Comparison of ENCODE assay signal across 1 cellular context in the genomic region with DNA sequence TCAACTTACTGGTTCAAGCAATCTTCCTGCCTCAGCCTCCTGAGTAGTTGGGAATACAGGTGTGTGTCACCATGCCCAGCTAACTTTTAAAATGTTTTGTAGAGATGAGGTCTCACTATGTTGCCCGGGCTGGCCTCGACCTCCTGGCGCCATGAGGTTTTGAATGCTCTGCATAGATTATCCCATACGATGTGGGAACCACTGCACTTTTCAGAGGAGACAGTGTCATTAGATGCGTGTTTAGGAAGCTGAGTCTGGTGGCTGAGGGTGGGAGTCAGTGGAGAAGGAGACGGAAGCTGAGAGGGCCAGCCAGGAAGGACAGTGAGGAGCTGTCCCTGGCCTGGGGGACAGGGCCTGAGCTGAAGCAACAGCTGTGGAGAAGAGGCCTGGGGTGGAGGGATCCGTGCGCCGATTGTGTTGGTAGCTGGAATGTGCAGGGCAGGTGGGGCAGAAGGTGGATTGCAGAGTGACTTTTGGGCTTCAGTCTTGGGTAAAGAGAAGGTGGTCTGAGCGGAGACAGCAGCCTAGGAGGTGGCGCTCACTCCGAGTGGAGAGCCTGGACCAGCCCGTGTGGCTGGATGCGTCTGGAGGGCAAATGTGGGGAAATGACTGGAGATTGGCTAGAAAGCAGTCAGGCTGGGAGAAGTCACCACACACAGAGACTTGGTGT.
TF ChIP-seq lines count a peak whose summit lies in the region.

No MANE protein-coding gene starts in this region.

TF ChIP-seq in WTC11, 78 proteins besides CTCF, POLR2A, EP300 and RAD21 (continued from another document):
- TF ChIP-seq, protein P1, sequence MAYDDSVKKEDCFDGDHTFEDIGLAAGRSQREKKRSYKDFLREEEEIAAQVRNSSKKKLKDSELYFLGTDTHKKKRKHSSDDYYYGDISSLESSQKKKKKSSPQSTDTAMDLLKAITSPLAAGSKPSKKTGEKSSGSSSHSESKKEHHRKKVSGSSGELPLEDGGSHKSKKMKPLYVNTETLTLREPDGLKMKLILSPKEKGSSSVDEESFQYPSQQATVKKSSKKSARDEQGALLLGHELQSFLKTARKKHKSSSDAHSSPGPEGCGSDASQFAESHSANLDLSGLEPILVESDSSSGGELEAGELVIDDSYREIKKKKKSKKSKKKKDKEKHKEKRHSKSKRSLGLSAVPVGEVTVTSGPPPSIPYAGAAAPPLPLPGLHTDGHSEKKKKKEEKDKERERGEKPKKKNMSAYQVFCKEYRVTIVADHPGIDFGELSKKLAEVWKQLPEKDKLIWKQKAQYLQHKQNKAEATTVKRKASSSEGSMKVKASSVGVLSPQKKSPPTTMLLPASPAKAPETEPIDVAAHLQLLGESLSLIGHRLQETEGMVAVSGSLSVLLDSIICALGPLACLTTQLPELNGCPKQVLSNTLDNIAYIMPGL (CRISPR knock-in tag; IDR thresholded peaks at IDR 0.05) = no peak
- TF ChIP-seq NFE2L1 (CRISPR knock-in tag; IDR thresholded peaks at IDR 0.05) (no peak), SMAD4 (CRISPR knock-in tag; IDR thresholded peaks at IDR 0.05) (no peak), SMAD3 (CRISPR knock-in tag; IDR thresholded peaks at IDR 0.05; ENCODE audit: borderline replicate concordance) (no peak), JUN (CRISPR knock-in tag; IDR thresholded peaks at IDR 0.05) (no peak)
- TF ChIP-seq, protein P2, sequence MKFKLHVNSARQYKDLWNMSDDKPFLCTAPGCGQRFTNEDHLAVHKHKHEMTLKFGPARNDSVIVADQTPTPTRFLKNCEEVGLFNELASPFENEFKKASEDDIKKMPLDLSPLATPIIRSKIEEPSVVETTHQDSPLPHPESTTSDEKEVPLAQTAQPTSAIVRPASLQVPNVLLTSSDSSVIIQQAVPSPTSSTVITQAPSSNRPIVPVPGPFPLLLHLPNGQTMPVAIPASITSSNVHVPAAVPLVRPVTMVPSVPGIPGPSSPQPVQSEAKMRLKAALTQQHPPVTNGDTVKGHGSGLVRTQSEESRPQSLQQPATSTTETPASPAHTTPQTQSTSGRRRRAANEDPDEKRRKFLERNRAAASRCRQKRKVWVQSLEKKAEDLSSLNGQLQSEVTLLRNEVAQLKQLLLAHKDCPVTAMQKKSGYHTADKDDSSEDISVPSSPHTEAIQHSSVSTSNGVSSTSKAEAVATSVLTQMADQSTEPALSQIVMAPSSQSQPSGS (CRISPR knock-in tag; IDR thresholded peaks at IDR 0.05; ENCODE audit: borderline replicate concordance, low read depth) = no peak
TF ChIP-seq in WTC11: peak in this region for 0.
